7 cellular contexts compared by ENCODE assay signal in genomic region chr1:156571959-156572662, GRCh38. TPM values are rescaled to one million over a fixed set of nuclear protein-coding genes. Genes with fewer than 3 reads are reported as not detected.
DNase-seq lines count a peak whose midpoint lies in the region; ATAC-seq and TF ChIP-seq lines count a peak whose summit lies in the region.

TSS of gene IQGAP3 (minus strand) at chr1:156572565. CDS start at chr1:156572529, 36 bp downstream.

- H3K4me1 ChIP-seq in liver (ENCODE audit: control insufficient read depth in 4 of 4, insufficient read depth in 4 of 4, low read length in 3 of 4), result peaks cover 4 to 11% (median 6%) of the 10 kb centered on the region in 4 donors

- H3K27me3 ChIP-seq in liver (ENCODE audit: control insufficient read depth in 4 of 4, insufficient read depth in 4 of 4, low read length in 3 of 4), result peaks cover 0 to 3% (median 0%) of the 10 kb centered on the region in 4 donors

- peak; percentile 79 for ATAC-seq in GM18867 (IDR thresholded peaks at IDR 0.05; ENCODE audit: unreplicated experiment)
- peak; percentile 87 for ATAC-seq in HG03432 (IDR thresholded peaks at IDR 0.05; ENCODE audit: unreplicated experiment)

- no peaks in the 10 kb centered on the region for H3K36me3 ChIP-seq in liver (ENCODE audit: control insufficient read depth in 4 of 4, insufficient read depth in 3 of 4, low read depth in 1 of 4, low read length in 3 of 4)

- 2% methylated on average over 38 of the region's 38 CpGs for WGBS in liver

- DNase-seq in NCI-H69 (lab: John Stamatoyannopoulos, UW) (peak; percentile 94), dermis microvascular lymphatic vessel endothelial cell (ENCODE audit: low read depth in 2 of 2) (peak; percentile 62 to 82)
- DNase-seq in activated CD4-positive, alpha-beta T cell treated with anti-CD3 and anti-CD28 coated beads, Interleukin-2, amount 50 U/mL, for 1 hour, result peak; percentile 70
- peak; percentile 77 to 78 for DNase-seq in stimulated activated CD4-positive, alpha-beta T cell treated with anti-CD3 and anti-CD28 coated beads, Interleukin-2, amount 100 ng/mL, for 24 hours

- no peak for TF ChIP-seq CTCF in liver (IDR thresholded peaks at IDR 0.05; ENCODE audit: low read depth, low read length, missing input control)

- H3K27ac ChIP-seq in liver (ENCODE audit: low read depth in 1 of 2, low read length in 2 of 2), result no peak within 1 kb of the TSS

- no peaks in the 10 kb centered on the region for H3K9me3 ChIP-seq in liver (ENCODE audit: control insufficient read depth in 4 of 4, low read length in 3 of 4)

- H3K4me3 ChIP-seq in liver (ENCODE audit: low read depth in 1 of 3, low read length in 3 of 3), result peak within 1 kb of the TSS in 2 of 3 donors; percentile 21 to 29

- TF ChIP-seq RAD21 in liver (IDR thresholded peaks at IDR 0.05), result peak in 1 of 2 donors; percentile 14

- H3K9ac ChIP-seq in liver (ENCODE audit: low read depth in 1 of 2, low read length in 2 of 2), result no peak within 1 kb of the TSS

TF ChIP-seq in liver, 16 proteins besides CTCF, POLR2A, EP300 and RAD21:
- TF ChIP-seq MAX (IDR thresholded peaks at IDR 0.05) (no peak), NR2F2 (IDR thresholded peaks at IDR 0.05) (no peak), ATF3 (IDR thresholded peaks at IDR 0.05) (no peak), SP1 (IDR thresholded peaks at IDR 0.05) (no peak), GABPA (IDR thresholded peaks at IDR 0.05 in 1 of 2, conservative IDR thresholded peaks at IDR 0.05 in 1 of 2) (peak; percentile 12 to 85), JUND (IDR thresholded peaks at IDR 0.05) (no peak), ZBTB33 (IDR thresholded peaks at IDR 0.05) (no peak), RXRA (IDR thresholded peaks at IDR 0.05) (no peak), HNF4A (conservative IDR thresholded peaks at IDR 0.05) (no peak), TAF1 (conservative IDR thresholded peaks at IDR 0.05) (no peak), YY1 (IDR thresholded peaks at IDR 0.05) (peak; percentile 31), EGR1 (IDR thresholded peaks at IDR 0.05; ENCODE audit: low read depth in 2 of 2) (no peak), FOXA1 (IDR thresholded peaks at IDR 0.05) (no peak), FOXA2 (IDR thresholded peaks at IDR 0.05) (no peak), HNF4G (IDR thresholded peaks at IDR 0.05) (no peak), REST (IDR thresholded peaks at IDR 0.05) (no peak)

RNA-seq across cellular contexts. Expression of gene IQGAP3, which starts in this region (rescaled TPM):
- total RNA-seq in dermis microvascular lymphatic vessel endothelial cell (6.8 and 12.8 TPM in 2 replicates), liver (1 to 10 TPM in 1 of 2 donors, under 1 TPM in 1; under 0.01 to 8.5 TPM)
- under 1 TPM; 0.11 to 0.75 TPM for polyA plus RNA-seq in liver
